Comparison of ENCODE assay signal across 20 cellular contexts in genomic region chr11:103968685-103969084, GRCh38.
"Had no signal": no experiment of that assay in that cellular context is flagged by ENCODE, and none has a peak within 500 bp of the region (broad histone marks: within the 10 kb centered on the region; RNA-seq: fewer than 3 reads in every experiment).

No MANE protein-coding gene starts in this region.

- H3K27ac ChIP-seq: brain microvascular endothelial cell, SJSA1 had no signal

- H3K9me3 ChIP-seq: SJSA1, SK-N-SH had no signal

- H3K4me3 ChIP-seq: SJSA1 had no signal

- H3K4me2 ChIP-seq: SK-N-SH had no signal

- H3K36me3 ChIP-seq: brain microvascular endothelial cell, SJSA1 had no signal

- H3K9ac ChIP-seq: SK-N-SH had no signal

- H3K9me2 ChIP-seq: SK-N-SH had no signal

- ATAC-seq: activated CD8-positive, alpha-beta T cell treated with anti-CD3 and anti-CD28 coated beads for 36 hours had no signal

- DNase-seq: activated CD4-positive, alpha-beta T cell treated with anti-CD3 and anti-CD28 coated beads, Interleukin-2, amount 10 ng/mL, durations not matched to agents 24 days and 14 days; activated CD4-positive, alpha-beta T cell treated with anti-CD3 and anti-CD28 coated beads, Interleukin-2, amount 50 U/mL, for 4 hours; activated CD8-positive, alpha-beta T cell treated with anti-CD3 and anti-CD28 coated beads for 36 hours; activated gamma-delta T cell; activated naive CD4-positive, alpha-beta T cell treated with Interleukin-2 at 50 U/mL for 16 hours; activated naive CD8-positive, alpha-beta T cell treated with anti-CD3 and anti-CD28 coated beads, Interleukin-2, amount 10 ng/mL, durations not matched to agents 7 days and 5 days; activated T-cell treated with anti-CD3 and anti-CD28 coated beads, Interleukin-2, amount 50 U/mL, for 24 hours; brain microvascular endothelial cell; KG1; MM.1S; MV-4-11; NCI-H1092; NCI-H1436 treated with DMSO at 0.1 percent for 48 hours; NCI-H1694 treated with DMSO at 0.1 percent for 48 hours; NCI-H2029; NCI-H345; OCI-M1; SHP77 treated with DMSO at 0.1 percent for 48 hours; SK-N-SH had no signal

- H3K4me1 ChIP-seq: SJSA1 had no signal

- H3K27me3 ChIP-seq: brain microvascular endothelial cell, SJSA1 had no signal
